Comparison of ENCODE assay signal across 1 cellular context in genomic region chr2:64876137-64876647, GRCh38.
TF ChIP-seq lines count a peak whose summit lies in the region.

No MANE protein-coding gene starts in this region.

TF ChIP-seq in K562, 482 proteins besides CTCF, POLR2A, EP300 and RAD21 (continued from another document and continues in another):
- TF ChIP-seq MNT (conservative IDR thresholded peaks at IDR 0.05) (0 out of 4 replicates have a peak, but pooled peaks of 1 of the 2 experiments have one; percentile 36), KAT8 (IDR thresholded peaks at IDR 0.05; ENCODE audit: low read depth) (no peak), ZNF695 (CRISPR knock-in tag; IDR thresholded peaks at IDR 0.05) (no peak), IRF2 (CRISPR knock-in tag; IDR thresholded peaks at IDR 0.05) (no peak), POLR3G (IDR thresholded peaks at IDR 0.05; ENCODE audit: extremely low read depth, insufficient read length, insufficient replicate concordance) (no peak), DPF2 (IDR thresholded peaks at IDR 0.05) (peak; percentile 59), MEIS2 (IDR thresholded peaks at IDR 0.05; ENCODE audit: partially characterized antibody) (peak; percentile 19), PHF21A (IDR thresholded peaks at IDR 0.05; ENCODE audit: borderline replicate concordance, low read depth) (peak; percentile 36; the same call in 1 of the 2 replicates), ZNF584 (CRISPR knock-in tag; IDR thresholded peaks at IDR 0.05; ENCODE audit: low read depth) (no peak), MLLT1 (IDR thresholded peaks at IDR 0.05) (no peak), ZNF561 (CRISPR knock-in tag; conservative IDR thresholded peaks at IDR 0.05) (no peak), ZNF589 (CRISPR knock-in tag; IDR thresholded peaks at IDR 0.05; ENCODE audit: low read depth) (0 out of 2 replicates have a peak, but pooled peaks have one; percentile 33), ZNF384 (IDR thresholded peaks at IDR 0.05; ENCODE audit: low read depth, low read length) (no peak), CBFA2T3 (IDR thresholded peaks at IDR 0.05) (0 out of 2 replicates have a peak, but pooled peaks have one; percentile 22), CBX3 (IDR thresholded peaks at IDR 0.05; ENCODE audit: borderline replicate concordance in 1 of 2, low read length in 2 of 2) (peak in 1 of 2 experiments; percentile 50; a peak in 1 of 3 replicates), ZNF609 (CRISPR knock-in tag; IDR thresholded peaks at IDR 0.05; ENCODE audit: borderline replicate concordance) (no peak), DMBX1 (CRISPR knock-in tag; IDR thresholded peaks at IDR 0.05; ENCODE audit: borderline replicate concordance) (no peak), TFAP4 (CRISPR knock-in tag; IDR thresholded peaks at IDR 0.05; ENCODE audit: borderline replicate concordance) (0 out of 2 replicates have a peak, but pooled peaks have one; percentile 35), CEBPG (CRISPR knock-in tag; IDR thresholded peaks at IDR 0.05) (no peak), CEBPG (tag; conservative IDR thresholded peaks at IDR 0.05 in 1 of 2, IDR thresholded peaks at IDR 0.05 in 1 of 2) (no peak), TRIM28 (IDR thresholded peaks at IDR 0.05) (peak; percentile 79; the same call in 1 of the 2 replicates), ETV6 (IDR thresholded peaks at IDR 0.05; ENCODE audit: borderline replicate concordance in 1 of 2, low read depth in 2 of 2, low read length in 1 of 2) (no peak), ETV6 (CRISPR knock-in tag; IDR thresholded peaks at IDR 0.05; ENCODE audit: borderline replicate concordance) (no peak), HMBOX1 (IDR thresholded peaks at IDR 0.05) (peak; percentile 50; the same call in 1 of the 2 replicates), ZBTB43 (CRISPR knock-in tag; IDR thresholded peaks at IDR 0.05) (no peak), TCF3 (CRISPR knock-in tag; IDR thresholded peaks at IDR 0.05) (no peak), TRIM25 (IDR thresholded peaks at IDR 0.05; ENCODE audit: borderline replicate concordance) (no peak), HMGXB4 (CRISPR knock-in tag; IDR thresholded peaks at IDR 0.05) (no peak), ZSCAN32 (CRISPR knock-in tag; IDR thresholded peaks at IDR 0.05) (no peak), ZFP1 (CRISPR knock-in tag; IDR thresholded peaks at IDR 0.05) (no peak), CTBP1 (IDR thresholded peaks at IDR 0.05; ENCODE audit: borderline replicate concordance) (peak; percentile 41; the same call in 1 of the 2 replicates), CXXC5 (CRISPR knock-in tag; IDR thresholded peaks at IDR 0.05) (no peak), ZNF23 (CRISPR knock-in tag; IDR thresholded peaks at IDR 0.05) (no peak), HNRNPK (IDR thresholded peaks at IDR 0.05; ENCODE audit: low read depth, low read length, poor library complexity, severe bottlenecking) (peak; percentile 51), RBM22 (IDR thresholded peaks at IDR 0.05; ENCODE audit: low read depth, low read length, poor library complexity, severe bottlenecking) (no peak), GABPB1 (CRISPR knock-in tag; IDR thresholded peaks at IDR 0.05) (no peak), KLF13 (tag; IDR thresholded peaks at IDR 0.05; ENCODE audit: borderline replicate concordance, low read depth) (peak; percentile 78; the same call in 1 of the 2 replicates), SRSF3 (IDR thresholded peaks at IDR 0.05; ENCODE audit: insufficient read depth, low read length) (no peak), ZNF253 (CRISPR knock-in tag; conservative IDR thresholded peaks at IDR 0.05) (no peak), ZKSCAN3 (CRISPR knock-in tag; IDR thresholded peaks at IDR 0.05) (no peak), ZNF778 (CRISPR knock-in tag; IDR thresholded peaks at IDR 0.05) (no peak), ZBTB2 (IDR thresholded peaks at IDR 0.05) (no peak), POLR2AphosphoS5 (IDR thresholded peaks at IDR 0.05; ENCODE audit: control insufficient read depth, insufficient read depth, low read depth, low read length) (no peak), ZNF12 (CRISPR knock-in tag; IDR thresholded peaks at IDR 0.05) (peak; percentile 60; the same call in 1 of the 2 replicates), ZNF184 (CRISPR knock-in tag; IDR thresholded peaks at IDR 0.05) (no peak)
